Comparison of ENCODE assay signal across 11 cellular contexts in the genomic region with DNA sequence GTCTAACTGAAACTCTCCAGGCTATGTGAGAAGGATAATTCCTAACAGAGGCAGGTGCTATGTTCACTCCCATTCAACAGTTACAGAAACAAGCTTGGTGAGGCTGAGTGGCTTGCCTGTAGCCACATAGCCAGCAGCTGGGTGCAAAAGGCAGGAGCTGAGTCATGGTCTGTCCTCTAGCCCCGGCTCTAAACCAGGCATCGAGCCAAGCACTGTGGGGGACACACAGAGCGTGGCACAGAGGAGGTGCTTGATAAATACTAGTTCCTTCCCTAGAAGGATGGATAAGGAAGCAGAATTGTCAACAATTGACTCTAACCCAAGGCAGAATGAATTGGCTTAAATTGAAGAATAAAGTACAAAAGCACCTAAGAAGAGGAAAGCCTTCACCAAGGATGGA. TPM values are rescaled to one million over a fixed set of nuclear protein-coding genes. Genes with fewer than 3 reads are reported as not detected.
DNase-seq lines count a peak whose midpoint lies in the region; ATAC-seq and TF ChIP-seq lines count a peak whose summit lies in the region.
"Had no signal": no experiment of that assay in that cellular context is flagged by ENCODE, and none has a peak within 500 bp of the region (broad histone marks: within the 10 kb centered on the region; RNA-seq: fewer than 3 reads in every experiment).

No MANE protein-coding gene starts in this region.

- peaks cover 60% of the 10 kb centered on the region for H3K27me3 Mint-ChIP-seq in MCF 10A (ENCODE audit: insufficient read depth, unreplicated experiment)

- H3K36me3 ChIP-seq in breast epithelium, result no peaks in the 10 kb centered on the region

- DNase-seq in MCF 10A (ENCODE audit: unreplicated experiment) (peak; percentile 46), breast epithelium (ENCODE audit: low spot score in 2 of 2) (no peak), NCI-H128 (lab: John Stamatoyannopoulos, UW; ENCODE audit: unreplicated experiment) (peak; percentile 17), amniotic epithelial cell (ENCODE audit: low read depth) (peak; percentile 9), NCI-H187 treated with DMSO at 0.1 percent for 48 hours (lab: John Stamatoyannopoulos, UW) (no peak)
- DNase-seq in stimulated activated effector memory CD8-positive, alpha-beta T cell treated with anti-CD3 and anti-CD28 coated beads, Interleukin-12 subunit alpha, Interleukin-12 subunit beta, amount 100 ng/mL, for 72 hours (ENCODE audit: low spot score in 2 of 2), result no peak
- DNase-seq: activated gamma-delta T cell treated with Interleukin-2 at 50 U/mL for 16 hours had no signal

- no peak for ATAC-seq in HG02970 (IDR thresholded peaks at IDR 0.05; ENCODE audit: low FRiP score, unreplicated experiment)
- ATAC-seq in stimulated activated effector memory CD8-positive, alpha-beta T cell treated with anti-CD3 and anti-CD28 coated beads, Interleukin-12 subunit alpha, Interleukin-12 subunit beta, amount 100 ng/mL, for 72 hours, result no peak
- ATAC-seq in GM21423 (IDR thresholded peaks at IDR 0.05; ENCODE audit: unreplicated experiment), result no peak

- no peaks in the 10 kb centered on the region for H3K4me1 ChIP-seq in breast epithelium

- BruUV-seq in MCF 10A (replicated peaks; lab: Mats Ljungman, UMichigan), result no TSS peak

- H3K27ac ChIP-seq in breast epithelium, result no peak overlapping the region

- intact Hi-C loops in MCF 10A (cut with micrococcal nuclease) (loop anchor here (10.0 kb wide), 1 partner anchor 412 kb away; no protein-coding TSS in a partner anchor), breast epithelium (cut with DNase I; ENCODE audit: low total_unique reads) (loop anchor here (10.0 kb wide), 1 partner anchor 1768 kb away; no protein-coding TSS in a partner anchor)

- no peak overlapping the region for H3K4me3 ChIP-seq in breast epithelium

- no peaks in the 10 kb centered on the region for H3K9me3 ChIP-seq in breast epithelium

- CTCF ChIA-PET in MCF 10A (lab: Yijun Ruan, JAX), result interaction anchor here (0.6 to 5.4 kb wide), 20 partner anchors 11 to 588 kb away, joined by 3 to 54 read pairs (median 4); a partner anchor contains a TSS

- TF ChIP-seq CTCF in MCF 10A (IDR thresholded peaks at IDR 0.05; ENCODE audit: unreplicated experiment) (no peak), breast epithelium (IDR thresholded peaks at IDR 0.05) (no peak)

- H3K27ac Mint-ChIP-seq in MCF 10A (ENCODE audit: low read depth, unreplicated experiment), result no peak overlapping the region
- no peak overlapping the region for H3K27ac Mint-ChIP-seq in stimulated activated effector memory CD8-positive, alpha-beta T cell treated with anti-CD3 and anti-CD28 coated beads, Interleukin-12 subunit alpha, Interleukin-12 subunit beta, amount 100 ng/mL, for 72 hours
- H3K27ac Mint-ChIP-seq: nephron had no signal

- peaks cover 0 to 12% of the 10 kb centered on the region in 2 donors for H3K27me3 ChIP-seq in breast epithelium

- no peaks in the 10 kb centered on the region for H3K36me3 Mint-ChIP-seq in MCF 10A (ENCODE audit: insufficient read depth, unreplicated experiment)
- peaks cover 6% of the 10 kb centered on the region for H3K36me3 Mint-ChIP-seq in stimulated activated effector memory CD8-positive, alpha-beta T cell treated with anti-CD3 and anti-CD28 coated beads, Interleukin-12 subunit alpha, Interleukin-12 subunit beta, amount 100 ng/mL, for 72 hours
- H3K36me3 Mint-ChIP-seq: CD14-positive monocyte had no signal

- no peak for TF ChIP-seq POLR2A in breast epithelium (IDR thresholded peaks at IDR 0.05)

- peaks cover 6% of the 10 kb centered on the region for H3K4me1 Mint-ChIP-seq in MCF 10A (ENCODE audit: insufficient read depth, unreplicated experiment)
- peaks cover 46% of the 10 kb centered on the region for H3K4me1 Mint-ChIP-seq in stimulated activated effector memory CD8-positive, alpha-beta T cell treated with anti-CD3 and anti-CD28 coated beads, Interleukin-12 subunit alpha, Interleukin-12 subunit beta, amount 100 ng/mL, for 72 hours

- H3K4me3 Mint-ChIP-seq in MCF 10A (ENCODE audit: unreplicated experiment), result no peak overlapping the region
- no peak overlapping the region for H3K4me3 Mint-ChIP-seq in stimulated activated effector memory CD8-positive, alpha-beta T cell treated with anti-CD3 and anti-CD28 coated beads, Interleukin-12 subunit alpha, Interleukin-12 subunit beta, amount 100 ng/mL, for 72 hours
- H3K4me3 Mint-ChIP-seq: CD14-positive monocyte, nephron had no signal

- POLR2A ChIA-PET in MCF 10A (lab: Yijun Ruan, JAX), result interaction anchor here (0.5 to 0.8 kb wide), 2 partner anchors 202 to 331 kb away, joined by 3 read pairs; no protein-coding TSS in a partner anchor

- H3K9me3 Mint-ChIP-seq in MCF 10A (ENCODE audit: unreplicated experiment), result no peaks in the 10 kb centered on the region
- H3K9me3 Mint-ChIP-seq in stimulated activated effector memory CD8-positive, alpha-beta T cell treated with anti-CD3 and anti-CD28 coated beads, Interleukin-12 subunit alpha, Interleukin-12 subunit beta, amount 100 ng/mL, for 72 hours, result no peaks in the 10 kb centered on the region
- H3K9me3 Mint-ChIP-seq: nephron had no signal

RNA-seq across cellular contexts. Expression of a gene that starts 10.4 kb away (rescaled TPM):
- not detected in 2 replicates for total RNA-seq in MCF 10A (2022)
- total RNA-seq in breast epithelium, result 10 to 100 TPM in 1 of 3 donors, under 1 TPM in 2; 0.33 to 13.8 (median 0.59) TPM

RNA-seq across cellular contexts. Expression of a gene that starts 58.2 kb away (rescaled TPM):
- total RNA-seq in MCF 10A (2022), result not detected in 2 replicates
- 1 to 10 TPM in 2 of 3 donors, under 1 TPM in 1; 0.96 to 3.9 (median 2.2) TPM for total RNA-seq in breast epithelium

Comparison
In these comparisons a context has a peak if more than half of its experiments do, and no peak if none do; other contexts are left out.
1. DNase-seq: peak in MCF 10A (single experiment), NCI-H128 (single experiment) and amniotic epithelial cell (single experiment); none in breast epithelium (0 of 2), NCI-H187 treated with DMSO at 0.1 percent for 48 hours (single experiment) and stimulated activated effector memory CD8-positive, alpha-beta T cell treated with anti-CD3 and anti-CD28 coated beads, Interleukin-12 subunit alpha, Interleukin-12 subunit beta, amount 100 ng/mL, for 72 hours (0 of 2).